12 cellular contexts compared by ENCODE assay signal in the genomic region with DNA sequence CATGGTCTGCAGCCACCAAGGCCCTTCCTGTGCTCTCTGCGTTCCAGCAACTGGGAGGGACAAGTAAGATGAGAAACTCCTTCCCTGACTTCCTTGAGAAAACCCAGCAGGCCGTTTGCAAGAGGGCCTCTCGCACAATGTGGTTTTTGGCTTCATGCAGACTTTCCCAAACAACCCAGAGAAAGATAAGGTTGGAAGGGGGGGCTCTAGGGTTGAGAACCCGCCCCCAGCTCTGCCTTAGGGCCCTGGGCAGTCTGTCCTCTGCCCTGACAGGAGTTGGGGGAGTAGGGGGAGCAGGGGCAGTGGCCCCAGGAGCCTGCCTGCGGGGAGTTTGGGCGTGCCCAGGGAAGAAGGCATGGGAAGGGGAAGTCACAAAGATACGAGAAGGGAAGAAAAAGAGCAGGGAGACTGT.
DNase-seq lines count a peak whose midpoint lies in the region; ATAC-seq and TF ChIP-seq lines count a peak whose summit lies in the region.
"Had no signal": no experiment of that assay in that cellular context is flagged by ENCODE, and none has a peak within 500 bp of the region (broad histone marks: within the 10 kb centered on the region; RNA-seq: fewer than 3 reads in every experiment).

No MANE protein-coding gene starts in this region.

- 0 out of 2 replicates have a peak overlapping the region, but pooled peaks have one; percentile 8 for H2BK120ac ChIP-seq in IMR-90 (ENCODE audit: low read depth, low read length)

- in situ Hi-C loops in IMR-90 (cut with MboI; ENCODE audit: low sequenced_read_pairs): no loop called here

- H3K9me3 ChIP-seq in IMR-90 (ENCODE audit: control insufficient read depth, insufficient read depth, low read length): no peaks in the 10 kb centered on the region

- no peak overlapping the region for H3K4me3 ChIP-seq in IMR-90 (ENCODE audit: insufficient read depth, low read depth, low read length)
- H3K4me3 ChIP-seq in skin epidermis: no peak overlapping the region

- dilution Hi-C loops in IMR-90 (cut with HindIII; ENCODE audit: low sequenced_read_pairs, unreplicated experiment): no loop called here

- H3K4me1 Mint-ChIP-seq in chondrocyte (ENCODE audit: low read depth): peaks cover 91% of the 10 kb centered on the region

- H3K4me1 ChIP-seq in IMR-90 (ENCODE audit: control insufficient read depth, insufficient read depth, low read length) (peaks cover 7% of the 10 kb centered on the region; the same call in 1 of the 2 replicates), foreskin keratinocyte (peaks cover 5% of the 10 kb centered on the region)

- H3K4me3 Mint-ChIP-seq in chondrocyte (ENCODE audit: unreplicated experiment): peak overlapping the region; percentile 31

- TF ChIP-seq RAD21 in IMR-90 (IDR thresholded peaks at IDR 0.05; ENCODE audit: low read length): no peak

- peak overlapping the region in 1 of 2 experiments; percentile 22; a peak in 1 of 4 replicates for H4K8ac ChIP-seq in IMR-90 (ENCODE audit: low read depth in 2 of 2, low read length in 2 of 2)

- H2AK5ac ChIP-seq in IMR-90 (ENCODE audit: low read depth, low read length): peak overlapping the region; percentile 62; the same call in 1 of the 2 replicates

- TF ChIP-seq CTCF in IMR-90 (conservative IDR thresholded peaks at IDR 0.05; ENCODE audit: low read depth, low read length): no peak
- no peak for TF ChIP-seq CTCF in chondrocyte (IDR thresholded peaks at IDR 0.05)
- TF ChIP-seq CTCF in foreskin keratinocyte (conservative IDR thresholded peaks at IDR 0.05): no peak

- H3K4me2 ChIP-seq in IMR-90 (ENCODE audit: low read depth, low read length): no peak overlapping the region

- H3K23ac ChIP-seq in IMR-90 (ENCODE audit: low read depth, low read length): no peak overlapping the region

- peak overlapping the region; percentile 63 for H3K14ac ChIP-seq in IMR-90 (replicated peaks; ENCODE audit: low read depth, low read length)

- no peak overlapping the region for H3K56ac ChIP-seq in IMR-90 (ENCODE audit: extremely low read depth, insufficient read depth, low read length)

- H2AK9ac ChIP-seq in IMR-90 (replicated peaks; ENCODE audit: low read depth, low read length, poor library complexity): peak overlapping the region; percentile 51

- H3K18ac ChIP-seq in IMR-90 (ENCODE audit: low read depth, low read length): no peak overlapping the region

- H3K36me3 Mint-ChIP-seq in chondrocyte (ENCODE audit: low read depth): peaks cover 15% of the 10 kb centered on the region

- no peaks in the 10 kb centered on the region for H3K27me3 ChIP-seq in IMR-90 (ENCODE audit: control insufficient read depth, insufficient read depth, low read length)
- H3K27me3 ChIP-seq in foreskin keratinocyte: no peaks in the 10 kb centered on the region

- peaks cover 13% of the 10 kb centered on the region for H4K20me1 ChIP-seq in IMR-90 (ENCODE audit: insufficient read depth, low read length)

- H4K5ac ChIP-seq in IMR-90 (ENCODE audit: low read depth, low read length): no peak overlapping the region

- H2BK5ac ChIP-seq in IMR-90 (ENCODE audit: low read depth, low read length, poor library complexity, severe bottlenecking): no peak overlapping the region

- H3K4ac ChIP-seq in IMR-90 (ENCODE audit: low read depth, low read length): peak overlapping the region; percentile 21

- POLR2A ChIA-PET in IMR-90 (lab: Charles Lee; ENCODE audit: unreplicated experiment): no interaction called here

- BruUV-seq in IMR-90 (replicated peaks; lab: Mats Ljungman, UMichigan): no TSS peak

- H2AFZ ChIP-seq in IMR-90 (replicated peaks; ENCODE audit: low read length, poor library complexity): peak overlapping the region; percentile 65

- DNase-seq in IMR-90 (peak; percentile 54), chondrocyte (ENCODE audit: low spot score) (no peak), left kidney (ENCODE audit: low read depth, low spot score) (peak; percentile 87), NCI-H1930 (lab: John Stamatoyannopoulos, UW) (no peak), foreskin keratinocyte (no peak)
- DNase-seq: activated effector memory CD4-positive, alpha-beta T cell treated with Interleukin-2 at 50 U/mL for 16 hours; effector CD8-positive, alpha-beta T cell had no signal

- no peaks in the 10 kb centered on the region for H3K27me3 Mint-ChIP-seq in chondrocyte (ENCODE audit: low read depth)

- H3K36me3 ChIP-seq in IMR-90 (ENCODE audit: control insufficient read depth, insufficient read depth, low read length): peaks cover 15% of the 10 kb centered on the region

- peak overlapping the region; percentile 97 for H3K27ac Mint-ChIP-seq in chondrocyte (ENCODE audit: unreplicated experiment)

- peak; percentile 50 for ATAC-seq in IMR-90 (ENCODE audit: low read depth)
- no peak for ATAC-seq in foreskin keratinocyte
- ATAC-seq in HG03378 (IDR thresholded peaks at IDR 0.05; ENCODE audit: unreplicated experiment): no peak
- no peak for ATAC-seq in GM21786 (IDR thresholded peaks at IDR 0.05; ENCODE audit: unreplicated experiment)
- ATAC-seq: Panc1 had no signal

- H2BK15ac ChIP-seq in IMR-90 (ENCODE audit: low read depth, low read length): no peak overlapping the region

- H3K9me1 ChIP-seq in IMR-90 (ENCODE audit: insufficient read depth, low read length): peaks cover 22% of the 10 kb centered on the region

- no peak for TF ChIP-seq POLR2A in IMR-90 (IDR thresholded peaks at IDR 0.05; ENCODE audit: low read depth, low read length)

- WGBS in IMR-90 (ENCODE audit: extremely low coverage in 2 of 2, insufficient read length in 1 of 2), 2 experiments: 67% methylated on average over 1 of the region's 7 CpGs; no CpG with 5 or more reads in 1 of the 2 experiments

- H3K9ac ChIP-seq in IMR-90 (ENCODE audit: low read depth, low read length): no peak overlapping the region

- H3K9me3 Mint-ChIP-seq in chondrocyte (ENCODE audit: low read depth): peaks cover 3% of the 10 kb centered on the region

- intact Hi-C loops in IMR-90 (cut with micrococcal nuclease): no loop called here

- H4K91ac ChIP-seq in IMR-90 (ENCODE audit: insufficient read depth, low read depth, low read length): no peak overlapping the region

- H2BK20ac ChIP-seq in IMR-90 (ENCODE audit: low read depth, low read length): no peak overlapping the region

- peaks cover 28 to 74% of the 10 kb centered on the region in 2 experiments for H3K79me1 ChIP-seq in IMR-90 (ENCODE audit: low read depth in 1 of 2, low read length in 2 of 2)

- CTCF ChIA-PET in IMR-90 (lab: Yijun Ruan, JAX): no interaction called here

- H3K27ac ChIP-seq in IMR-90 (ENCODE audit: insufficient read depth, low read length): no peak overlapping the region
- H3K27ac ChIP-seq in skin epidermis: peak overlapping the region in 15 of 21 experiments; percentile 1 to 63 (median 40)
- H3K27ac ChIP-seq in foreskin keratinocyte: no peak overlapping the region
- H3K27ac ChIP-seq: VCaP had no signal

TF ChIP-seq in IMR-90, 13 proteins besides CTCF, POLR2A, EP300 and RAD21:
- TF ChIP-seq, protein P1, sequence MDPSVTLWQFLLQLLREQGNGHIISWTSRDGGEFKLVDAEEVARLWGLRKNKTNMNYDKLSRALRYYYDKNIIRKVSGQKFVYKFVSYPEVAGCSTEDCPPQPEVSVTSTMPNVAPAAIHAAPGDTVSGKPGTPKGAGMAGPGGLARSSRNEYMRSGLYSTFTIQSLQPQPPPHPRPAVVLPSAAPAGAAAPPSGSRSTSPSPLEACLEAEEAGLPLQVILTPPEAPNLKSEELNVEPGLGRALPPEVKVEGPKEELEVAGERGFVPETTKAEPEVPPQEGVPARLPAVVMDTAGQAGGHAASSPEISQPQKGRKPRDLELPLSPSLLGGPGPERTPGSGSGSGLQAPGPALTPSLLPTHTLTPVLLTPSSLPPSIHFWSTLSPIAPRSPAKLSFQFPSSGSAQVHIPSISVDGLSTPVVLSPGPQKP (IDR thresholded peaks at IDR 0.05; ENCODE audit: borderline replicate concordance, low read depth, low read length): no peak
- no peak for TF ChIP-seq NFE2L2 (IDR thresholded peaks at IDR 0.05; ENCODE audit: low read depth, low read length)
- no peak for TF ChIP-seq BHLHE40 (IDR thresholded peaks at IDR 0.05; ENCODE audit: low read depth, low read length)
- no peak for TF ChIP-seq CEBPB (IDR thresholded peaks at IDR 0.05; ENCODE audit: low read depth, low read length)
- no peak for TF ChIP-seq FOS (IDR thresholded peaks at IDR 0.05; ENCODE audit: low read depth, low read length)
- TF ChIP-seq MXI1 (IDR thresholded peaks at IDR 0.05; ENCODE audit: borderline replicate concordance, low read depth, low read length): no peak
- no peak for TF ChIP-seq RFX5 (IDR thresholded peaks at IDR 0.05; ENCODE audit: low read depth, low read length)
- TF ChIP-seq CHD1 (IDR thresholded peaks at IDR 0.05; ENCODE audit: low read depth, low read length): no peak
- TF ChIP-seq RCOR1 (IDR thresholded peaks at IDR 0.05; ENCODE audit: insufficient replicate concordance, low read length): no peak
- TF ChIP-seq, protein P2, sequence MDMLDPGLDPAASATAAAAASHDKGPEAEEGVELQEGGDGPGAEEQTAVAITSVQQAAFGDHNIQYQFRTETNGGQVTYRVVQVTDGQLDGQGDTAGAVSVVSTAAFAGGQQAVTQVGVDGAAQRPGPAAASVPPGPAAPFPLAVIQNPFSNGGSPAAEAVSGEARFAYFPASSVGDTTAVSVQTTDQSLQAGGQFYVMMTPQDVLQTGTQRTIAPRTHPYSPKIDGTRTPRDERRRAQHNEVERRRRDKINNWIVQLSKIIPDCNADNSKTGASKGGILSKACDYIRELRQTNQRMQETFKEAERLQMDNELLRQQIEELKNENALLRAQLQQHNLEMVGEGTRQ (IDR thresholded peaks at IDR 0.05; ENCODE audit: low read depth, low read length): no peak
- TF ChIP-seq SMC3 (IDR thresholded peaks at IDR 0.05; ENCODE audit: low read depth, low read length): no peak
- no peak for TF ChIP-seq MAFK (IDR thresholded peaks at IDR 0.05; ENCODE audit: low read depth, low read length)
- TF ChIP-seq MAZ (IDR thresholded peaks at IDR 0.05; ENCODE audit: borderline replicate concordance, low read depth, low read length): no peak

Comparison
In these comparisons a context has a peak if more than half of its experiments do, and no peak if none do; other contexts are left out.
1. DNase-seq: peak in IMR-90 (single experiment) and left kidney (single experiment); none in chondrocyte (single experiment), NCI-H1930 (0 of 2) and foreskin keratinocyte (0 of 2).
2. H3K27ac ChIP-seq: peak in skin epidermis (15 of 21); none in IMR-90 (single experiment) and foreskin keratinocyte (single experiment).